ENCODE assay signal across 14 cellular contexts in genomic region chr5:11777096-11777495, GRCh38.
DNase-seq lines count a peak whose midpoint lies in the region; ATAC-seq and TF ChIP-seq lines count a peak whose summit lies in the region.
"Had no signal": no experiment of that assay in that cellular context is flagged by ENCODE, and none has a peak within 500 bp of the region (broad histone marks: within the 10 kb centered on the region; RNA-seq: fewer than 3 reads in every experiment).

No MANE protein-coding gene starts in this region.

- ATAC-seq in GM21447 (IDR thresholded peaks at IDR 0.05; ENCODE audit: unreplicated experiment): no peak
- ATAC-seq: GM23338 had no signal

- DNase-seq in COLO829 (ENCODE audit: low spot score) (peak; percentile 7), NCI-H446 treated with DMSO at 0.1 percent for 48 hours (lab: John Stamatoyannopoulos, UW) (peak; percentile 65), epithelial cell of esophagus (ENCODE audit: low read depth) (peak; percentile 10), pons (ENCODE audit: low spot score) (peak; percentile 72), DMS 273 (lab: John Stamatoyannopoulos, UW; ENCODE audit: unreplicated experiment) (no peak)
- no peak for DNase-seq in activated CD4-positive, alpha-beta T cell treated with anti-CD3 and anti-CD28 coated beads, Interleukin-2, amount 50 U/mL, for 4 hours
- DNase-seq: BE2C; CD4-positive, alpha-beta memory T cell; COR-L47; DND-41; GDM1; H7 had no signal

- H3K4me3 ChIP-seq in epithelial cell of esophagus (ENCODE audit: low read length): no peak overlapping the region
- H3K4me3 ChIP-seq: GM23338 had no signal

- TF ChIP-seq CTCF in epithelial cell of esophagus (IDR thresholded peaks at IDR 0.05; ENCODE audit: insufficient read depth, low read depth, low read length, missing control alignments): no peak

Comparison
In these comparisons a context has a peak if more than half of its experiments do, and no peak if none do; other contexts are left out.
1. DNase-seq: peak in COLO829 (single experiment), NCI-H446 treated with DMSO at 0.1 percent for 48 hours (single experiment), epithelial cell of esophagus (single experiment) and pons (single experiment); none in activated CD4-positive, alpha-beta T cell treated with anti-CD3 and anti-CD28 coated beads, Interleukin-2, amount 50 U/mL, for 4 hours (0 of 2) and DMS 273 (single experiment).